Comparison of ENCODE assay signal across 9 cellular contexts in the genomic region with DNA sequence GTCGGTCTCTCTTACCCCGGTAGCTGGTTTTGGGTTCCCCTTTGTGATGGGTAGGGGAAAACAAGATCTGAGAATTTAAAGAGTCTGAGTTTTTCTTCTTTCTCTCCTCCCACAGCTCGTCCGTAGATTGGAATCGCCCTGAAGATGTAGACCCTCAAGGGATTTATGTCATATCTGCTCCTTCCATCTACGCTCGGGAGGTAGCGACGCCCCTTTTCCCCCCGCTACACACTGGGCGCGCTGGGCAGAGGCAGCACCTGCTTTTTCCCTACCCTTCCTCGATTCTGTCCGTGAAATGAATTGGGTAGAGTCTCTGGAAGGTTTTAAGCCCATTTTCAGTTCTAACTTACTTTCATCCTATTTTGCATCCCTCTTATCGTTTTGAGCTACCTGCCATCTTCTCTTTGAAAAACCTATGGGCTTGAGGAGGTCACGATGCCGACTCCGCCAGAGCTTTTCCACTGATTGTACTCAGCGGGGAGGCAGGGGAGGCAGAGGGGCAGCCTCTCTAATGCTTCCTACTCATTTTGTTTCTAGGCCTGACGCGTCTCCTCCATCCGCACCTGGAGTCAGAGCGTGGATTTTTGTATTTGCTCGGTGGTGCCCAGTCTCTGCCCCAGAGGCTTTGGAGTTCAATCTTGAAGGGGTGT. TPM values are rescaled to one million over a fixed set of nuclear protein-coding genes. Genes with fewer than 3 reads are reported as not detected.
DNase-seq lines count a peak whose midpoint lies in the region; ATAC-seq, FAIRE-seq and TF ChIP-seq lines count a peak whose summit lies in the region.
"Had no signal": no experiment of that assay in that cellular context is flagged by ENCODE, and none has a peak within 500 bp of the region (broad histone marks: within the 10 kb centered on the region; RNA-seq: fewer than 3 reads in every experiment).

No MANE protein-coding gene starts in this region.

- H3K9me3 ChIP-seq in Panc1 (ENCODE audit: control insufficient read depth, insufficient read depth, low read depth, low read length) (no peaks in the 10 kb centered on the region), endocrine pancreas (ENCODE audit: control insufficient read depth, low read length) (no peaks in the 10 kb centered on the region), parathyroid adenoma (ENCODE audit: control insufficient read depth, low read length) (no peaks in the 10 kb centered on the region)

- H3K4me2 ChIP-seq in parathyroid adenoma (ENCODE audit: low read length): peak overlapping the region; percentile 88

- H3K27me3 ChIP-seq in H7 (ENCODE audit: control insufficient read depth, insufficient read depth, low read length) (peaks cover 61% of the 10 kb centered on the region), Panc1 (ENCODE audit: control insufficient read depth, insufficient read depth, low read length) (no peaks in the 10 kb centered on the region), endocrine pancreas (ENCODE audit: control insufficient read depth, insufficient read depth, low read length) (peaks cover 3% of the 10 kb centered on the region), parathyroid adenoma (ENCODE audit: control insufficient read depth, insufficient read depth, low read length) (no peaks in the 10 kb centered on the region)

- H3K79me2 ChIP-seq in parathyroid adenoma: no peaks in the 10 kb centered on the region

- intact Hi-C loops in Panc1 (cut with micrococcal nuclease; ENCODE audit: unreplicated experiment): loop anchor here (2.0 kb wide), 1 partner anchor 27 kb away; a partner anchor contains a TSS

- H2AFZ ChIP-seq in parathyroid adenoma: peak overlapping the region; percentile 86

- TF ChIP-seq POLR2A in GM12891 (IDR thresholded peaks at IDR 0.05; ENCODE audit: low read depth, low read length): no peak

- DNase-seq in H7: no peak
- DNase-seq in Panc1 (ENCODE audit: low read depth, low spot score): no peak
- no peak for DNase-seq in GM12891 (ENCODE audit: insufficient read length, low spot score)
- DNase-seq in foreskin melanocyte: no peak
- DNase-seq in NCI-H1436 treated with DMSO at 0.1 percent for 48 hours (lab: John Stamatoyannopoulos, UW): no peak
- no peak for DNase-seq in DMS 273 treated with DMSO at 0.1 percent for 48 hours (lab: John Stamatoyannopoulos, UW)

- POLR2A ChIA-PET in Panc1 (lab: Charles Lee): interaction anchor here (0.6 to 4.1 kb wide), 13 partner anchors 9 to 701 kb away, joined by 3 to 38 read pairs (median 4); a partner anchor contains a TSS

- TSS peak; percentile 93 for BruUV-seq in Panc1 (replicated peaks; lab: Mats Ljungman, UMichigan)

- no peak for FAIRE-seq in GM12891 (lab: Jason Lieb, UNC)

- peak overlapping the region; percentile 7 for H3K9ac ChIP-seq in endocrine pancreas (ENCODE audit: control insufficient read depth, insufficient read depth, low read length)
- H3K9ac ChIP-seq in parathyroid adenoma: no peak overlapping the region

- peak overlapping the region; percentile 63 for H3K4me3 ChIP-seq in H7 (ENCODE audit: insufficient read depth, low read depth, low read length)
- peak overlapping the region; percentile 39 to 58 for H3K4me3 ChIP-seq in Panc1 (ENCODE audit: low read depth in 2 of 2, low read length in 2 of 2)
- H3K4me3 ChIP-seq in endocrine pancreas (ENCODE audit: control insufficient read depth, insufficient read depth, low read length): no peak overlapping the region
- peak overlapping the region; percentile 62 for H3K4me3 ChIP-seq in parathyroid adenoma (ENCODE audit: low read depth, low read length)

- H3K36me3 ChIP-seq in H7 (replicated peaks; ENCODE audit: control insufficient read depth, insufficient read depth, low read length) (no peaks in the 10 kb centered on the region), Panc1 (ENCODE audit: control insufficient read depth, insufficient read depth, low read length) (no peaks in the 10 kb centered on the region), endocrine pancreas (ENCODE audit: control insufficient read depth, insufficient read depth, low read length) (no peaks in the 10 kb centered on the region), parathyroid adenoma (ENCODE audit: control insufficient read depth, insufficient read depth, low read length) (no peaks in the 10 kb centered on the region)

- CTCF ChIA-PET in Panc1 (lab: Charles Lee): interaction anchor here (0.5 to 4.5 kb wide), 12 partner anchors 9 to 692 kb away, joined by 3 to 34 read pairs (median 6); a partner anchor contains a TSS

- no peak for ATAC-seq in Panc1

- TF ChIP-seq CTCF in Panc1 (IDR thresholded peaks at IDR 0.05) (no peak), parathyroid adenoma (IDR thresholded peaks at IDR 0.05) (no peak)

- H3K27ac ChIP-seq in Panc1 (ENCODE audit: low read length): peak overlapping the region; percentile 81
- H3K27ac ChIP-seq in parathyroid adenoma: no peak overlapping the region

- in situ Hi-C loops in Panc1 (cut with HindIII; ENCODE audit: low pct_unique_long_range_greater_than_20kb, low sequenced_read_pairs): no loop called here

- H3K4me1 ChIP-seq in Panc1 (ENCODE audit: control insufficient read depth, insufficient read depth, low read length) (peaks cover 21% of the 10 kb centered on the region), endocrine pancreas (ENCODE audit: control insufficient read depth, insufficient read depth, low read length) (no peaks in the 10 kb centered on the region), parathyroid adenoma (peaks cover 6% of the 10 kb centered on the region)

TF ChIP-seq in GM12891, 5 proteins besides CTCF, POLR2A, EP300 and RAD21:
- TF ChIP-seq POU2F2 (IDR thresholded peaks at IDR 0.05; ENCODE audit: low read depth, low read length) (no peak), POLR2AphosphoS5 (IDR thresholded peaks at IDR 0.05; ENCODE audit: low read depth, low read length) (no peak), PAX5 (IDR thresholded peaks at IDR 0.05; ENCODE audit: insufficient read depth, low read length, severe bottlenecking) (no peak), TAF1 (IDR thresholded peaks at IDR 0.05; ENCODE audit: low read depth, low read length) (no peak), SPI1 (IDR thresholded peaks at IDR 0.05; ENCODE audit: low read depth, low read length) (no peak)

RNA-seq across cellular contexts. Expression of a gene that starts 7.1 kb away (rescaled TPM):
- 3.1 and 4.4 TPM in 2 replicates for total RNA-seq in H7 (2014; rRNA removed; shearing (Covaris generic))
- total RNA-seq in Panc1 (2021; ENCODE audit: unreplicated experiment): 0.80 TPM
- 0.65 TPM for polyA plus RNA-seq in Panc1 (2012; ENCODE audit: insufficient read length)
- polyA plus RNA-seq in GM12891 (2012; ENCODE audit: low read depth, missing spikeins): not detected
- total RNA-seq: glomerular endothelial cell had no signal

RNA-seq across cellular contexts. Expression of a gene that starts 9.1 kb away (rescaled TPM):
- total RNA-seq in H7 (2014; rRNA removed; shearing (Covaris generic)): 2.1 and 2.6 TPM in 2 replicates
- 76.9 TPM for total RNA-seq in Panc1 (2021; ENCODE audit: unreplicated experiment)
- polyA plus RNA-seq in Panc1 (2012; ENCODE audit: insufficient read length): 106 TPM
- 0.37 TPM for polyA plus RNA-seq in GM12891 (2012; ENCODE audit: low read depth, missing spikeins)

RNA-seq across cellular contexts. Expression of a gene that starts 24.8 kb away (rescaled TPM):
- 2.4 and 4.0 TPM in 2 replicates for total RNA-seq in H7 (2014; rRNA removed; shearing (Covaris generic))
- 37.7 TPM for total RNA-seq in Panc1 (2021; ENCODE audit: unreplicated experiment)
- polyA plus RNA-seq in Panc1 (2012; ENCODE audit: insufficient read length): 11.1 TPM
- polyA plus RNA-seq in GM12891 (2012; ENCODE audit: low read depth, missing spikeins): 3.4 TPM

RNA-seq across cellular contexts. Expression of a gene that starts 27.2 kb away (rescaled TPM):
- 134 and 161 TPM in 2 replicates for total RNA-seq in H7 (2014; rRNA removed; shearing (Covaris generic))
- 1,837 TPM for total RNA-seq in Panc1 (2021; ENCODE audit: unreplicated experiment)
- polyA plus RNA-seq in Panc1 (2012; ENCODE audit: insufficient read length): 1,800 TPM
- 67.0 TPM for polyA plus RNA-seq in GM12891 (2012; ENCODE audit: low read depth, missing spikeins)

RNA-seq across cellular contexts. Expression of a gene that starts 32.1 kb away (rescaled TPM):
- total RNA-seq in H7 (2014; rRNA removed; shearing (Covaris generic)): 14.9 and 18.4 TPM in 2 replicates
- 163 TPM for total RNA-seq in Panc1 (2021; ENCODE audit: unreplicated experiment)
- polyA plus RNA-seq in Panc1 (2012; ENCODE audit: insufficient read length): 179 TPM
- 5.2 TPM for polyA plus RNA-seq in GM12891 (2012; ENCODE audit: low read depth, missing spikeins)

Comparison
In these comparisons a context has a peak if more than half of its experiments do, and no peak if none do; other contexts are left out.
1. RNA of a gene that starts 9.1 kb away (total RNA-seq): 76.9 TPM in Panc1 (single experiment); 2.1 to 2.6 TPM in H7; every median in the first group is over 10 times any median in the second.